Comparison of ENCODE assay signal across 28 cellular contexts in genomic region chr17:28101919-28102318, GRCh38.
"Had no signal": no experiment of that assay in that cellular context is flagged by ENCODE, and none has a peak within 500 bp of the region (broad histone marks: within the 10 kb centered on the region; RNA-seq: fewer than 3 reads in every experiment).

No MANE protein-coding gene starts in this region.

- H2AFZ ChIP-seq: neural progenitor cell, parathyroid adenoma had no signal

- DNase-seq: natural killer cell; occipital lobe; ovary; posterior cingulate gyrus; psoas muscle; right cardiac atrium; right lobe of liver; sigmoid colon; spleen; stimulated activated CD4-positive, alpha-beta T cell treated with anti-CD3 and anti-CD28 coated beads, Interleukin-12 subunit alpha, Interleukin-12 subunit beta, amount 100 ng/mL, for 4 hours; stimulated activated CD4-positive, alpha-beta T cell treated with anti-CD3 and anti-CD28 coated beads, Interleukin-1b, Interleukin-23, amount 100 ng/mL, for 48 hours; stimulated activated CD4-positive, alpha-beta T cell treated with anti-CD3 and anti-CD28 coated beads, Interleukin-4, amount 100 ng/mL, for 1 hour; stimulated activated CD4-positive, alpha-beta T cell treated with anti-CD3 and anti-CD28 coated beads, Interleukin-4, amount 100 ng/mL, for 4 hours; stimulated activated CD8-positive, alpha-beta memory T cell treated with anti-CD3 and anti-CD28 coated beads, Interleukin-4, amount 100 ng/mL, for 48 hours; stimulated activated naive CD4-positive, alpha-beta T cell; stimulated activated naive CD8-positive, alpha-beta T cell treated with anti-CD3 and anti-CD28 coated beads, Interleukin-15, amount 100 ng/mL, for 72 hours; stimulated activated naive CD8-positive, alpha-beta T cell treated with anti-CD3 and anti-CD28 coated beads, Interleukin-15, Interleukin-2, amounts not matched to agents 100 U/mL and 50 U/mL, for 24 hours; substantia nigra; testis; tibial artery; transverse colon; upper lobe of right lung; uterus had no signal

- H3K27ac ChIP-seq: neural progenitor cell, ovary, parathyroid adenoma, psoas muscle, right lobe of liver, sigmoid colon, spleen, suprapubic skin, testis, tibial artery, transverse colon, upper lobe of right lung, uterus had no signal

- H3K36me3 ChIP-seq: ovary, right lobe of liver, sigmoid colon, suprapubic skin, tibial artery, transverse colon, upper lobe of right lung, uterus had no signal

- H3K4me1 ChIP-seq: neural progenitor cell, parathyroid adenoma, suprapubic skin, testis, tibial artery, upper lobe of right lung, uterus had no signal

- ATAC-seq: natural killer cell; psoas muscle; right cardiac atrium; right lobe of liver; stimulated activated memory B cell treated with anti-CD40 and anti-IgM and Interleukin-4, amounts not matched to agents 10 μg/mL and 1 μg/mL and 100 μg/mL, for 72 hours; stimulated activated naive CD8-positive, alpha-beta T cell treated with anti-CD3 and anti-CD28 coated beads, Interleukin-15, amount 100 ng/mL, for 72 hours; stimulated activated naive CD8-positive, alpha-beta T cell treated with anti-CD3 and anti-CD28 coated beads, Interleukin-15, Interleukin-2, amounts not matched to agents 100 U/mL and 50 U/mL, for 24 hours; upper lobe of right lung had no signal

- H3K9me3 ChIP-seq: ovary, psoas muscle, right lobe of liver, sigmoid colon, spleen, suprapubic skin, testis, tibial artery, transverse colon, upper lobe of right lung, uterus had no signal

- H3K4me3 ChIP-seq: neural progenitor cell, ovary, psoas muscle, right lobe of liver, sigmoid colon, smooth muscle cell, spleen, suprapubic skin, testis, tibial artery, transverse colon, upper lobe of right lung, uterus had no signal

- H3K4me2 ChIP-seq: neural progenitor cell, smooth muscle cell had no signal

- H3K27me3 ChIP-seq: neural progenitor cell, ovary, right lobe of liver, sigmoid colon, spleen, suprapubic skin, testis, tibial artery, transverse colon, upper lobe of right lung, uterus had no signal

- H3K9ac ChIP-seq: neural progenitor cell, parathyroid adenoma had no signal
